In genomic region chr20:38962044-38962897, GRCh38 we compare ENCODE assay signal across 1 cellular context.
TF ChIP-seq lines count a peak whose summit lies in the region.

A gene with protein sequence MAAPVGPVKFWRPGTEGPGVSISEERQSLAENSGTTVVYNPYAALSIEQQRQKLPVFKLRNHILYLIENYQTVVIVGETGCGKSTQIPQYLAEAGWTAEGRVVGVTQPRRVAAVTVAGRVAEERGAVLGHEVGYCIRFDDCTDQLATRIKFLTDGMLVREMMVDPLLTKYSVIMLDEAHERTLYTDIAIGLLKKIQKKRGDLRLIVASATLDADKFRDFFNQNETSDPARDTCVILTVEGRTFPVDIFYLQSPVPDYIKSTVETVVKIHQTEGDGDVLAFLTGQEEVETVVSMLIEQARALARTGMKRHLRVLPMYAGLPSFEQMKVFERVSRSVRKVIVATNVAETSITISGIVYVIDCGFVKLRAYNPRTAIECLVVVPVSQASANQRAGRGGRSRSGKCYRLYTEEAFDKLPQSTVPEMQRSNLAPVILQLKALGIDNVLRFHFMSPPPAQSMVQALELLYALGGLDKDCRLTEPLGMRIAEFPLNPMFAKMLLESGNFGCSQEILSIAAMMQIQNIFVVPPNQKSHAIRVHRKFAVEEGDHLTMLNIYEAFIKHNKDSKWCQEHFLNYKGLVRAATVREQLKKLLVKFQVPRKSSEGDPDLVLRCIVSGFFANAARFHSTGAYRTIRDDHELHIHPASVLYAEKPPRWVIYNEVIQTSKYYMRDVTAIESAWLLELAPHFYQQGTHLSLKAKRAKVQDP (plus strand): TSS chr20:38962344. CDS start chr20:38962368, 24 bp downstream.

TF ChIP-seq in HepG2, 621 proteins besides CTCF, POLR2A, EP300 and RAD21 (continued from another document and continues in another):
- TF ChIP-seq, protein P1, sequence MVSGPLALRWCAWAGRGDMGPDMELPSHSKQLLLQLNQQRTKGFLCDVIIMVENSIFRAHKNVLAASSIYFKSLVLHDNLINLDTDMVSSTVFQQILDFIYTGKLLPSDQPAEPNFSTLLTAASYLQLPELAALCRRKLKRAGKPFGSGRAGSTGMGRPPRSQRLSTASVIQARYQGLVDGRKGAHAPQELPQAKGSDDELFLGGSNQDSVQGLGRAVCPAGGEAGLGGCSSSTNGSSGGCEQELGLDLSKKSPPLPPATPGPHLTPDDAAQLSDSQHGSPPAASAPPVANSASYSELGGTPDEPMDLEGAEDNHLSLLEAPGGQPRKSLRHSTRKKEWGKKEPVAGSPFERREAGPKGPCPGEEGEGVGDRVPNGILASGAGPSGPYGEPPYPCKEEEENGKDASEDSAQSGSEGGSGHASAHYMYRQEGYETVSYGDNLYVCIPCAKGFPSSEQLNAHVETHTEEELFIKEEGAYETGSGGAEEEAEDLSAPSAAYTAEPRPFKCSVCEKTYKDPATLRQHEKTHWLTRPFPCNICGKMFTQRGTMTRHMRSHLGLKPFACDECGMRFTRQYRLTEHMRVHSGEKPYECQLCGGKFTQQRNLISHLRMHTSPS (CRISPR knock-in tag; IDR thresholded peaks at IDR 0.05; ENCODE audit: low read depth) = no peak
- TF ChIP-seq ZNF501 (CRISPR knock-in tag; IDR thresholded peaks at IDR 0.05) (peak; percentile 99), ZNF30 (CRISPR knock-in tag; IDR thresholded peaks at IDR 0.05) (no peak; the same call in 1 of the 2 replicates), GRHL1 (CRISPR knock-in tag; conservative IDR thresholded peaks at IDR 0.05) (no peak), TEAD3 (CRISPR knock-in tag; optimal IDR thresholded peaks at IDR 0.05; ENCODE audit: borderline replicate concordance) (peak; percentile 70), ZNF564 (CRISPR knock-in tag; IDR thresholded peaks at IDR 0.05) (peak; percentile 91), ZNF253 (CRISPR knock-in tag; IDR thresholded peaks at IDR 0.05; ENCODE audit: borderline replicate concordance) (no peak; the same call in 1 of the 2 replicates), ZNF775 (CRISPR knock-in tag; IDR thresholded peaks at IDR 0.05; ENCODE audit: borderline replicate concordance) (no peak), ZNF761 (CRISPR knock-in tag; conservative IDR thresholded peaks at IDR 0.05) (peak; percentile 96), CREBL2 (CRISPR knock-in tag; IDR thresholded peaks at IDR 0.05; ENCODE audit: borderline replicate concordance) (0 out of 2 replicates have a peak, but pooled peaks have one; percentile 85), REL (CRISPR knock-in tag; conservative IDR thresholded peaks at IDR 0.05) (no peak), TBX3 (IDR thresholded peaks at IDR 0.05; ENCODE audit: borderline replicate concordance) (no peak), KDM6A (CRISPR knock-in tag; IDR thresholded peaks at IDR 0.05; ENCODE audit: low read depth) (peak; percentile 71; the same call in 1 of the 2 replicates), PLRG1 (conservative IDR thresholded peaks at IDR 0.05) (no peak), NFIB (CRISPR knock-in tag; IDR thresholded peaks at IDR 0.05; ENCODE audit: borderline replicate concordance) (no peak), NFE2L1 (CRISPR knock-in tag; IDR thresholded peaks at IDR 0.05; ENCODE audit: borderline replicate concordance) (0 out of 2 replicates have a peak, but pooled peaks have one; percentile 9), DNMT1 (CRISPR knock-in tag; IDR thresholded peaks at IDR 0.05) (peak; percentile 99), NR2F2 (IDR thresholded peaks at IDR 0.05; ENCODE audit: borderline replicate concordance, low read depth) (peak; percentile 48; the same call in 1 of the 2 replicates), NFE2L2 (IDR thresholded peaks at IDR 0.05; ENCODE audit: low read length) (no peak), SALL1 (CRISPR knock-in tag; IDR thresholded peaks at IDR 0.05) (peak; percentile 93), ZNF510 (CRISPR knock-in tag; IDR thresholded peaks at IDR 0.05; ENCODE audit: low read depth) (0 out of 2 replicates have a peak, but pooled peaks have one; percentile 81), ZSCAN25 (CRISPR knock-in tag; IDR thresholded peaks at IDR 0.05) (peak; percentile 98), ZNF232 (CRISPR knock-in tag; IDR thresholded peaks at IDR 0.05; ENCODE audit: borderline replicate concordance) (peak; percentile 85), BCL3 (CRISPR knock-in tag; IDR thresholded peaks at IDR 0.05) (peak; percentile 94), THAP7 (CRISPR knock-in tag; IDR thresholded peaks at IDR 0.05) (no peak), TGIF2 (CRISPR knock-in tag; IDR thresholded peaks at IDR 0.05) (peak; percentile 30; the same call in 1 of the 2 replicates), EEA1 (CRISPR knock-in tag; IDR thresholded peaks at IDR 0.05; ENCODE audit: borderline replicate concordance) (peak; percentile 96; the same call in 1 of the 2 replicates), ZNF143 (CRISPR knock-in tag; IDR thresholded peaks at IDR 0.05) (peak; percentile 76), NR1H2 (CRISPR knock-in tag; IDR thresholded peaks at IDR 0.05; ENCODE audit: borderline replicate concordance, low read depth) (no peak; the same call in 1 of the 2 replicates), PLSCR1 (CRISPR knock-in tag; IDR thresholded peaks at IDR 0.05; ENCODE audit: borderline replicate concordance) (0 out of 2 replicates have a peak, but pooled peaks have one; percentile 73), FIP1L1 (IDR thresholded peaks at IDR 0.05; ENCODE audit: borderline replicate concordance, insufficient read depth, low read depth, low read length) (no peak; the same call in 1 of the 2 replicates), REXO4 (CRISPR knock-in tag; IDR thresholded peaks at IDR 0.05; ENCODE audit: borderline replicate concordance) (no peak), ZMAT5 (CRISPR knock-in tag; IDR thresholded peaks at IDR 0.05; ENCODE audit: borderline replicate concordance, low read depth) (no peak), ZFY (CRISPR knock-in tag; IDR thresholded peaks at IDR 0.05) (peak; percentile 99), ZIK1 (CRISPR knock-in tag; IDR thresholded peaks at IDR 0.05; ENCODE audit: borderline replicate concordance, low read depth) (no peak; the same call in 1 of the 2 replicates), KLF6 (CRISPR knock-in tag; IDR thresholded peaks at IDR 0.05) (peak; percentile 94), ZNF383 (CRISPR knock-in tag; IDR thresholded peaks at IDR 0.05; ENCODE audit: borderline replicate concordance) (no peak), BRD4 (CRISPR knock-in tag; IDR thresholded peaks at IDR 0.05) (peak; percentile 98), ZNF414 (CRISPR knock-in tag; IDR thresholded peaks at IDR 0.05) (no peak), ZNF562 (CRISPR knock-in tag; IDR thresholded peaks at IDR 0.05; ENCODE audit: borderline replicate concordance) (no peak), RBFOX2 (IDR thresholded peaks at IDR 0.05; ENCODE audit: low read depth, low read length) (peak; percentile 98), ZNF746 (CRISPR knock-in tag; IDR thresholded peaks at IDR 0.05) (peak; percentile 79), IKZF4 (CRISPR knock-in tag; IDR thresholded peaks at IDR 0.05; ENCODE audit: borderline replicate concordance, low read depth, not compliant biosample characterization) (no peak), MED13 (CRISPR knock-in tag; IDR thresholded peaks at IDR 0.05) (peak; percentile 48; the same call in 1 of the 2 replicates), ZZZ3 (CRISPR knock-in tag; IDR thresholded peaks at IDR 0.05; ENCODE audit: borderline replicate concordance) (peak; percentile 72; the same call in 1 of the 2 replicates), MED8 (CRISPR knock-in tag; IDR thresholded peaks at IDR 0.05; ENCODE audit: insufficient replicate concordance) (peak; percentile 79), JUND (CRISPR knock-in tag; IDR thresholded peaks at IDR 0.05) (peak; percentile 67; the same call in 1 of the 2 replicates), ZNF230 (CRISPR knock-in tag; IDR thresholded peaks at IDR 0.05) (peak; percentile 97)
- TF ChIP-seq, protein P2, sequence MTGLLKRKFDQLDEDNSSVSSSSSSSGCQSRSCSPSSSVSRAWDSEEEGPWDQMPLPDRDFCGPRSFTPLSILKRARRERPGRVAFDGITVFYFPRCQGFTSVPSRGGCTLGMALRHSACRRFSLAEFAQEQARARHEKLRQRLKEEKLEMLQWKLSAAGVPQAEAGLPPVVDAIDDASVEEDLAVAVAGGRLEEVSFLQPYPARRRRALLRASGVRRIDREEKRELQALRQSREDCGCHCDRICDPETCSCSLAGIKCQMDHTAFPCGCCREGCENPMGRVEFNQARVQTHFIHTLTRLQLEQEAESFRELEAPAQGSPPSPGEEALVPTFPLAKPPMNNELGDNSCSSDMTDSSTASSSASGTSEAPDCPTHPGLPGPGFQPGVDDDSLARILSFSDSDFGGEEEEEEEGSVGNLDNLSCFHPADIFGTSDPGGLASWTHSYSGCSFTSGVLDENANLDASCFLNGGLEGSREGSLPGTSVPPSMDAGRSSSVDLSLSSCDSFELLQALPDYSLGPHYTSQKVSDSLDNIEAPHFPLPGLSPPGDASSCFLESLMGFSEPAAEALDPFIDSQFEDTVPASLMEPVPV (CRISPR knock-in tag; IDR thresholded peaks at IDR 0.05) = peak; percentile 96
- TF ChIP-seq, protein P3, sequence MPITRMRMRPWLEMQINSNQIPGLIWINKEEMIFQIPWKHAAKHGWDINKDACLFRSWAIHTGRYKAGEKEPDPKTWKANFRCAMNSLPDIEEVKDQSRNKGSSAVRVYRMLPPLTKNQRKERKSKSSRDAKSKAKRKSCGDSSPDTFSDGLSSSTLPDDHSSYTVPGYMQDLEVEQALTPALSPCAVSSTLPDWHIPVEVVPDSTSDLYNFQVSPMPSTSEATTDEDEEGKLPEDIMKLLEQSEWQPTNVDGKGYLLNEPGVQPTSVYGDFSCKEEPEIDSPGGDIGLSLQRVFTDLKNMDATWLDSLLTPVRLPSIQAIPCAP (CRISPR knock-in tag; IDR thresholded peaks at IDR 0.05; ENCODE audit: low read depth) = no peak; the same call in 1 of the 2 replicates
- TF ChIP-seq, protein P4, sequence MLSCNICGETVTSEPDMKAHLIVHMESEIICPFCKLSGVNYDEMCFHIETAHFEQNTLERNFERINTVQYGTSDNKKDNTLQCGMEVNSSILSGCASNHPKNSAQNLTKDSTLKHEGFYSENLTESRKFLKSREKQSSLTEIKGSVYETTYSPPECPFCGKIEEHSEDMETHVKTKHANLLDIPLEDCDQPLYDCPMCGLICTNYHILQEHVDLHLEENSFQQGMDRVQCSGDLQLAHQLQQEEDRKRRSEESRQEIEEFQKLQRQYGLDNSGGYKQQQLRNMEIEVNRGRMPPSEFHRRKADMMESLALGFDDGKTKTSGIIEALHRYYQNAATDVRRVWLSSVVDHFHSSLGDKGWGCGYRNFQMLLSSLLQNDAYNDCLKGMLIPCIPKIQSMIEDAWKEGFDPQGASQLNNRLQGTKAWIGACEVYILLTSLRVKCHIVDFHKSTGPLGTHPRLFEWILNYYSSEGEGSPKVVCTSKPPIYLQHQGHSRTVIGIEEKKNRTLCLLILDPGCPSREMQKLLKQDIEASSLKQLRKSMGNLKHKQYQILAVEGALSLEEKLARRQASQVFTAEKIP (CRISPR knock-in tag; IDR thresholded peaks at IDR 0.05; ENCODE audit: borderline replicate concordance) = 0 out of 2 replicates have a peak, but pooled peaks have one; percentile 78
- TF ChIP-seq, protein P5, sequence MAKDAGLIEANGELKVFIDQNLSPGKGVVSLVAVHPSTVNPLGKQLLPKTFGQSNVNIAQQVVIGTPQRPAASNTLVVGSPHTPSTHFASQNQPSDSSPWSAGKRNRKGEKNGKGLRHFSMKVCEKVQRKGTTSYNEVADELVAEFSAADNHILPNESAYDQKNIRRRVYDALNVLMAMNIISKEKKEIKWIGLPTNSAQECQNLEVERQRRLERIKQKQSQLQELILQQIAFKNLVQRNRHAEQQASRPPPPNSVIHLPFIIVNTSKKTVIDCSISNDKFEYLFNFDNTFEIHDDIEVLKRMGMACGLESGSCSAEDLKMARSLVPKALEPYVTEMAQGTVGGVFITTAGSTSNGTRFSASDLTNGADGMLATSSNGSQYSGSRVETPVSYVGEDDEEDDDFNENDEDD (CRISPR knock-in tag; IDR thresholded peaks at IDR 0.05; ENCODE audit: borderline replicate concordance) = peak; percentile 99
